In genomic region chr17:67491009-67491677, GRCh38 we compare ENCODE assay signal across 8 cellular contexts.
DNase-seq lines count a peak whose midpoint lies in the region; ATAC-seq, FAIRE-seq and TF ChIP-seq lines count a peak whose summit lies in the region.

No MANE protein-coding gene starts in this region.

- peak; percentile 84 for DNase-seq in H54 (ENCODE audit: insufficient read length, low spot score)
- DNase-seq in RCC 7860 (ENCODE audit: low spot score): peak; percentile 66
- peak; percentile 67 for DNase-seq in epithelial cell of esophagus (ENCODE audit: low read depth)
- peak; percentile 60 for DNase-seq in middle frontal gyrus (ENCODE audit: extremely low spot score, low spot score)
- DNase-seq in urothelium cell line (ENCODE audit: low spot score): peak; percentile 86
- no peak for DNase-seq in GF-D8 (lab: John Stamatoyannopoulos, UW)

- FAIRE-seq in H54 (lab: Jason Lieb, UNC) (peak; percentile 92), RCC 7860 (lab: Jason Lieb, UNC) (peak; percentile 17), urothelium cell line (lab: Jason Lieb, UNC) (no peak)

- no peak overlapping the region for H3K4me3 ChIP-seq in epithelial cell of esophagus (ENCODE audit: low read length)

- no peak for TF ChIP-seq POLR2A in H54 (IDR thresholded peaks at IDR 0.05; ENCODE audit: low read depth, low read length)

- no peak for TF ChIP-seq CTCF in epithelial cell of esophagus (IDR thresholded peaks at IDR 0.05; ENCODE audit: insufficient read depth, low read depth, low read length, missing control alignments)

- ATAC-seq in HG02884 (IDR thresholded peaks at IDR 0.05; ENCODE audit: unreplicated experiment) (no peak), HG03135 (IDR thresholded peaks at IDR 0.05; ENCODE audit: unreplicated experiment) (no peak)
